8 cellular contexts compared by ENCODE assay signal in genomic region chr20:38592411-38592790, GRCh38. TPM values are rescaled to one million over a fixed set of nuclear protein-coding genes. Genes with fewer than 3 reads are reported as not detected.
DNase-seq lines count a peak whose midpoint lies in the region; ATAC-seq and TF ChIP-seq lines count a peak whose summit lies in the region.
"Not testable (repeated sequence)": the region's sequence is repeated elsewhere in the genome, so short reads cannot be mapped to it uniquely, and the experiment has no call there.
"Had no signal": no experiment of that assay in that cellular context is flagged by ENCODE, and none has a peak within 500 bp of the region (broad histone marks: within the 10 kb centered on the region; RNA-seq: fewer than 3 reads in every experiment).

No MANE protein-coding gene starts in this region.

- 37% methylated on average over 3 of the region's 3 CpGs for WGBS in HUES64
- WGBS in mesodermal cell (ENCODE audit: insufficient coverage in 2 of 2), 2 experiments = 50% methylated on average over 3 of the region's 3 CpGs; no CpG with 5 or more reads in 1 of the 2 experiments

- DNase-seq in EL (peak; percentile 51), choroid plexus epithelial cell (ENCODE audit: low read depth) (peak; percentile 56), iris pigment epithelial cell (ENCODE audit: low read depth) (peak; percentile 39)

- H3K9ac ChIP-seq in HUES64 (ENCODE audit: low read depth, low read length) = not testable (repeated sequence)

- H3K4me3 ChIP-seq in HUES64 (ENCODE audit: low read length); choroid plexus epithelial cell (ENCODE audit: low read depth, low read length); mesodermal cell (ENCODE audit: extremely low read depth, insufficient read depth, low read length, poor library complexity, severe bottlenecking): not testable (repeated sequence)

- H3K4me1 ChIP-seq in HUES64 (ENCODE audit: insufficient read depth, low read length); mesodermal cell (ENCODE audit: control insufficient read depth, insufficient read depth, low read length, poor library complexity, severe bottlenecking): not testable (repeated sequence)

- H3K27me3 ChIP-seq in HUES64 (ENCODE audit: insufficient read depth, low read length) = not testable (repeated sequence)

- peak overlapping the region; percentile 35; the same call in 1 of the 2 replicates for H3K27ac ChIP-seq in HUES64 (ENCODE audit: low read depth, low read length)
- H3K27ac ChIP-seq in mesodermal cell (ENCODE audit: low read depth, low read length, severe bottlenecking) = peak overlapping the region; percentile 36

- H3K9me3 ChIP-seq in HUES64 (ENCODE audit: insufficient read depth, low read depth, low read length); mesodermal cell (ENCODE audit: control insufficient read depth, low read length): not testable (repeated sequence)

- not testable (repeated sequence) for H3K36me3 ChIP-seq in HUES64 (ENCODE audit: insufficient read depth, low read length); mesodermal cell (ENCODE audit: control insufficient read depth, insufficient read depth, low read length)

- not testable (repeated sequence) for ATAC-seq in SK-N-SH treated with all-trans-retinoic acid at 6 μM for 48 hours

- not testable (repeated sequence) for TF ChIP-seq CTCF in choroid plexus epithelial cell (conservative IDR thresholded peaks at IDR 0.05; ENCODE audit: low read depth, low read length)

TF ChIP-seq in SK-N-SH treated with all-trans-retinoic acid at 6 μM for 48 hours, 23 proteins besides CTCF, POLR2A, EP300 and RAD21:
- TF ChIP-seq ISL1 (CRISPR knock-in tag; IDR thresholded peaks at IDR 0.05) = peak; percentile 33; the same call in 1 of the 2 replicates

RNA-seq across cellular contexts. Expression of gene ARHGAP40, which starts 9.2 kb away (rescaled TPM):
- polyA plus RNA-seq in HUES64 (2013, experiment 1 of 2) = 1.3 TPM
- polyA plus RNA-seq in HUES64 (2013, experiment 2 of 2) = 1.8 TPM
- polyA plus RNA-seq in mesodermal cell (2013, experiment 1 of 2) = 1.1 TPM
- polyA plus RNA-seq in mesodermal cell (2013, experiment 2 of 2) = 1.3 TPM
- polyA plus RNA-seq: CD4-positive, CD25-positive, alpha-beta regulatory T cell; GM23248 had no signal

RNA-seq across cellular contexts. Expression of gene ADIG, which starts 11.4 kb away (rescaled TPM):
- polyA plus RNA-seq in HUES64 (2013, experiment 1 of 2) = not detected
- polyA plus RNA-seq in HUES64 (2013, experiment 2 of 2) = not detected
- not detected for polyA plus RNA-seq in mesodermal cell (2013, experiment 1 of 2)
- polyA plus RNA-seq in mesodermal cell (2013, experiment 2 of 2) = not detected
- polyA plus RNA-seq: CD4-positive, CD25-positive, alpha-beta regulatory T cell; GM23248 had no signal
